In genomic region chr19:1013218-1013617, GRCh38 we compare ENCODE assay signal across 28 cellular contexts. TPM values are rescaled to one million over a fixed set of nuclear protein-coding genes. Genes with fewer than 3 reads are reported as not detected.
DNase-seq lines count a peak whose midpoint lies in the region; ATAC-seq, FAIRE-seq and TF ChIP-seq lines count a peak whose summit lies in the region.
"Had no signal": no experiment of that assay in that cellular context is flagged by ENCODE, and none has a peak within 500 bp of the region (broad histone marks: within the 10 kb centered on the region; RNA-seq: fewer than 3 reads in every experiment).

No MANE protein-coding gene starts in this region.

- no peaks in the 10 kb centered on the region for H3K36me3 Mint-ChIP-seq in progenitor cell of endocrine pancreas (ENCODE audit: insufficient read depth)

- intact Hi-C loops in GM12878 (cut with micrococcal nuclease; ENCODE audit: unreplicated experiment): no loop called here

- TF ChIP-seq RAD21 in GM12878 (IDR thresholded peaks at IDR 0.05; ENCODE audit: insufficient read depth, low read depth, low read length): no peak

- 0 out of 2 replicates have a peak, but pooled peaks have one; percentile 16 for TF ChIP-seq POLR2A in GM12891 (IDR thresholded peaks at IDR 0.05; ENCODE audit: low read depth, low read length)
- TF ChIP-seq POLR2A in GM12878 (IDR thresholded peaks at IDR 0.05; ENCODE audit: low read depth, low read length): peak; percentile 52

- H3K18ac ChIP-seq in mesenchymal stem cell (ENCODE audit: low read depth in 1 of 2, low read length in 2 of 2): no peak overlapping the region

- peaks cover 38% of the 10 kb centered on the region for H3K79me2 ChIP-seq in GM12878 (ENCODE audit: control insufficient read depth, insufficient read depth, low read length)

- H2BK5ac ChIP-seq in mesenchymal stem cell (ENCODE audit: low read depth, low read length, poor library complexity, severe bottlenecking): no peak overlapping the region

- H3K79me1 ChIP-seq in mesenchymal stem cell (replicated peaks; ENCODE audit: low read length, poor library complexity, severe bottlenecking): peaks cover 23% of the 10 kb centered on the region

- H3K4ac ChIP-seq in mesenchymal stem cell (ENCODE audit: low read depth in 1 of 2, low read length in 2 of 2): no peak overlapping the region

- WGBS in GM12878 (ENCODE audit: insufficient coverage, insufficient replicate concordance, low lambda C conversion rate, missing lambda C conversion rate): 90% methylated on average over 10 of the region's 10 CpGs
- WGBS in mesenchymal stem cell: 100% methylated on average over 10 of the region's 10 CpGs

- H3K4me1 Mint-ChIP-seq in progenitor cell of endocrine pancreas (ENCODE audit: low read depth): peaks cover 9% of the 10 kb centered on the region

- H3K9me3 Mint-ChIP-seq in progenitor cell of endocrine pancreas (ENCODE audit: low read depth): no peaks in the 10 kb centered on the region
- H3K9me3 Mint-ChIP-seq: CD4-positive, alpha-beta T cell; CD8-positive, alpha-beta memory T cell; H9; HFFc6 had no signal

- no peak overlapping the region for H2BK15ac ChIP-seq in mesenchymal stem cell (ENCODE audit: low read depth, poor library complexity, severe bottlenecking)

- ATAC-seq in GM12878: no peak
- ATAC-seq: A549, HCT116 had no signal

- H4K8ac ChIP-seq in mesenchymal stem cell (ENCODE audit: low read length): no peak overlapping the region

- no peaks in the 10 kb centered on the region for H3K9me3 ChIP-seq in HEK293 (ENCODE audit: control insufficient read depth, insufficient read depth, low read depth, low read length)
- no peaks in the 10 kb centered on the region for H3K9me3 ChIP-seq in GM12878 (replicated peaks; ENCODE audit: control insufficient read depth, insufficient read depth, low read length)
- H3K9me3 ChIP-seq in mesenchymal stem cell (ENCODE audit: control insufficient read depth, low read length): no peaks in the 10 kb centered on the region
- H3K9me3 ChIP-seq: A549; BE2C; BLaER1 treated with 17β-estradiol and CSF1 and Interleukin-3, amounts not matched to agents 10 nM and 100 nM had no signal

- H3K27ac ChIP-seq in HEK293 (ENCODE audit: extremely low read depth, low read depth, low read length): no peak overlapping the region
- no peak overlapping the region for H3K27ac ChIP-seq in GM12878 (ENCODE audit: control insufficient read depth, insufficient read depth)
- H3K27ac ChIP-seq in mesenchymal stem cell (ENCODE audit: low read length, poor library complexity, severe bottlenecking): no peak overlapping the region
- H3K27ac ChIP-seq: A549; BLaER1 treated with 17β-estradiol and CSF1 and Interleukin-3, amounts not matched to agents 10 nM and 100 nM; GM23248 had no signal

- no peaks in the 10 kb centered on the region for H3K27me3 Mint-ChIP-seq in progenitor cell of endocrine pancreas
- H3K27me3 Mint-ChIP-seq: CD4-positive, alpha-beta T cell; CD8-positive, alpha-beta memory T cell had no signal

- H3K4me3 ChIP-seq in HEK293 (ENCODE audit: low read depth, low read length) (no peak overlapping the region), GM12878 (no peak overlapping the region), mesenchymal stem cell (ENCODE audit: insufficient read depth in 1 of 2, low read depth in 1 of 2, low read length in 2 of 2) (peak overlapping the region in 1 of 2 experiments; percentile 7)
- H3K4me3 ChIP-seq: A549; BLaER1 treated with 17β-estradiol and CSF1 and Interleukin-3, amounts not matched to agents 10 nM and 100 nM; GM23248 had no signal

- peaks cover 0 to 71% of the 10 kb centered on the region in 2 experiments; a peak in 1 of 3 replicates for H3K36me3 ChIP-seq in HEK293 (ENCODE audit: control insufficient read depth in 2 of 2, insufficient read depth in 1 of 2, low read length in 2 of 2)
- H3K36me3 ChIP-seq in GM12878 (ENCODE audit: control insufficient read depth in 2 of 2, insufficient read depth in 2 of 2, low read length in 1 of 2): peaks cover 3 to 39% of the 10 kb centered on the region in 2 experiments; a peak in 3 of 4 replicates
- peaks cover 28 to 90% of the 10 kb centered on the region in 2 experiments for H3K36me3 ChIP-seq in mesenchymal stem cell (ENCODE audit: control insufficient read depth in 1 of 2, insufficient read depth in 2 of 2, low read depth in 1 of 2, low read length in 2 of 2)

- no TSS peak for BruUV-seq in GM12878 (replicated peaks; lab: Mats Ljungman, UMichigan)

- CTCF ChIA-PET in HEK293 (lab: Yijun Ruan, JAX) (interaction anchor here (1.1 to 1.5 kb wide), 2 partner anchors 13 to 17 kb away, joined by 3 read pairs; partner anchors contain the start of gene GRIN3B), GM12878 (lab: Yijun Ruan, JAX) (interaction anchor here (1.5 kb wide), 1 partner anchor 29 kb away, joined by 4 read pairs; the partner anchor contains the start of gene WDR18)

- H3K27ac Mint-ChIP-seq in progenitor cell of endocrine pancreas: no peak overlapping the region
- H3K27ac Mint-ChIP-seq: CD4-positive, alpha-beta T cell; H9; HFFc6 had no signal

- no peak overlapping the region for H3K14ac ChIP-seq in mesenchymal stem cell (ENCODE audit: low read length in 2 of 2)

- H3K4me1 ChIP-seq in HEK293 (ENCODE audit: control insufficient read depth, insufficient read depth, low read length) (peaks cover 7% of the 10 kb centered on the region), GM12878 (ENCODE audit: control insufficient read depth, insufficient read depth, low read length) (peaks cover 24% of the 10 kb centered on the region), mesenchymal stem cell (ENCODE audit: control insufficient read depth, insufficient read depth, low read depth, low read length) (peaks cover 40% of the 10 kb centered on the region)

- H4K20me1 ChIP-seq in GM12878 (ENCODE audit: control insufficient read depth, insufficient read depth): peaks cover 4% of the 10 kb centered on the region; the same call in 1 of the 2 replicates

- DNase-seq in GM12891 (ENCODE audit: insufficient read length, low spot score) (no peak), GM12878 (ENCODE audit: low read depth, low spot score) (no peak), mesenchymal stem cell (no peak), SIG-M5 treated with dmso at 0.1 percent for 504 hours (lab: John Stamatoyannopoulos, UW; ENCODE audit: unreplicated experiment) (no peak), H4 (ENCODE audit: low spot score) (no peak), progenitor cell of endocrine pancreas (ENCODE audit: low spot score, unreplicated experiment) (no peak)
- DNase-seq: 8988T; ACHN; AML-193; BE2C; CD4-positive, alpha-beta T cell; CD8-positive, alpha-beta memory T cell; DMS 273 treated with DMSO at 0.1 percent for 48 hours; DMS79; EL; GDM1; GM23248; H9; HFFc6 had no signal

- in situ Hi-C loops in GM12878 (cut with MboI): no loop called here

- TF ChIP-seq CTCF in HEK293 (tag by site-specific recombination; IDR thresholded peaks at IDR 0.05) (no peak), GM12878 (IDR thresholded peaks at IDR 0.05 in 2 of 3, conservative IDR thresholded peaks at IDR 0.05 in 1 of 3; ENCODE audit: control insufficient read depth in 2 of 3, extremely low read depth in 1 of 3, insufficient read depth in 1 of 3, low read depth in 3 of 3, low read length in 3 of 3) (no peak), progenitor cell of endocrine pancreas (IDR thresholded peaks at IDR 0.05; ENCODE audit: unreplicated experiment) (no peak)

- no peak overlapping the region for H3K9ac ChIP-seq in GM12878 (ENCODE audit: control insufficient read depth, insufficient read depth, low read length)
- no peak overlapping the region for H3K9ac ChIP-seq in mesenchymal stem cell (ENCODE audit: low read length)
- H3K9ac ChIP-seq: BLaER1 treated with 17β-estradiol and CSF1 and Interleukin-3, amounts not matched to agents 10 nM and 100 nM; GM23248 had no signal

- no peak overlapping the region for H2AK5ac ChIP-seq in mesenchymal stem cell (ENCODE audit: low read length, severe bottlenecking)

- RAD21 ChIA-PET in GM12878 (lab: Charles Lee; ENCODE audit: unreplicated experiment): no interaction called here

- H2BK12ac ChIP-seq in mesenchymal stem cell (ENCODE audit: low read length in 2 of 2): no peak overlapping the region

- peak overlapping the region; percentile 47 for H4K91ac ChIP-seq in mesenchymal stem cell (ENCODE audit: low read length)

- H2AFZ ChIP-seq in GM12878 (ENCODE audit: control insufficient read depth, low read depth, low read length): no peak overlapping the region
- H2AFZ ChIP-seq in mesenchymal stem cell (ENCODE audit: low read depth, low read length): no peak overlapping the region
- H2AFZ ChIP-seq: GM23248 had no signal

- H3K4me2 ChIP-seq in GM12878 (ENCODE audit: control insufficient read depth, insufficient read depth) (no peak overlapping the region), mesenchymal stem cell (ENCODE audit: low read length, poor library complexity, severe bottlenecking) (no peak overlapping the region)
- H3K4me2 ChIP-seq: A549; BLaER1 treated with 17β-estradiol and CSF1 and Interleukin-3, amounts not matched to agents 10 nM and 100 nM had no signal

- H3K27me3 ChIP-seq in GM12878 (replicated peaks in 1 of 2; ENCODE audit: control insufficient read depth in 2 of 2, insufficient read depth in 2 of 2, low read length in 1 of 2): no peaks in the 10 kb centered on the region
- H3K27me3 ChIP-seq in mesenchymal stem cell (ENCODE audit: control insufficient read depth in 1 of 2, insufficient read depth in 1 of 2, low read length in 2 of 2): no peaks in the 10 kb centered on the region
- H3K27me3 ChIP-seq: BE2C; BLaER1 treated with 17β-estradiol and CSF1 and Interleukin-3, amounts not matched to agents 10 nM and 100 nM had no signal

- FAIRE-seq in GM12891 (lab: Jason Lieb, UNC) (no peak), GM12878 (lab: Jason Lieb, UNC) (no peak)
- FAIRE-seq: A549, D721Med, GM12892, GM19239, H1 had no signal

- TF ChIP-seq EP300 in GM12878 (IDR thresholded peaks at IDR 0.05; ENCODE audit: borderline replicate concordance in 1 of 2, control insufficient read depth in 1 of 2, low read depth in 2 of 2, low read length in 2 of 2): no peak

- POLR2A ChIA-PET in HEK293 (lab: Yijun Ruan, JAX): interaction anchor here (0.6 to 1.3 kb wide), 3 partner anchors 9 to 51 kb away, joined by 3 to 4 read pairs (median 3); no protein-coding TSS in a partner anchor
- POLR2A ChIA-PET in GM12878 (lab: Charles Lee): no interaction called here

- H3K4me3 Mint-ChIP-seq in progenitor cell of endocrine pancreas (ENCODE audit: low read depth): no peak overlapping the region
- H3K4me3 Mint-ChIP-seq: CD14-positive monocyte; CD4-positive, alpha-beta T cell; CD8-positive, alpha-beta memory T cell; H9; HFFc6 had no signal

- no peak overlapping the region for H2BK120ac ChIP-seq in mesenchymal stem cell (ENCODE audit: low read depth, low read length)

- H3K23ac ChIP-seq in mesenchymal stem cell (ENCODE audit: low read length in 2 of 2): no peak overlapping the region

- SMC1A ChIA-PET in GM12878 (lab: Charles Lee; ENCODE audit: uncharacterized antibody, unreplicated experiment): no interaction called here

RNA-seq across cellular contexts. Expression of gene TMEM259, which starts 7.7 kb away (rescaled TPM):
- 82.3 TPM for polyA plus RNA-seq in GM12891 (2012; ENCODE audit: low read depth, missing spikeins)
- total RNA-seq in GM12878 (2013; cell fraction: nucleolus; rRNA removed): 180 and 203 TPM in 2 replicates
- total RNA-seq in GM12878 (2014; rRNA removed): 120 and 143 TPM in 2 replicates
- 28.6 and 32.3 TPM in 2 replicates for total RNA-seq in GM12878 (2014; rRNA removed; fragmentation: Illumina TruSeq; extraction: Trizol)
- total RNA-seq in GM12878 (2021): 144 and 155 TPM in 2 replicates
- polyA plus RNA-seq in GM12878 (2011; ENCODE audit: low read depth): 27.3 TPM
- 35.7 and 77.7 TPM in 2 replicates for polyA plus RNA-seq in GM12878 (2011; rRNA removed)
- polyA plus RNA-seq in GM12878 (2011; cell fraction: cytosol; rRNA removed): 90.0 and 162 TPM in 2 replicates
- polyA plus RNA-seq in GM12878 (2011; cell fraction: nucleus; rRNA removed): 970 and 990 TPM in 2 replicates
- polyA plus RNA-seq in GM12878 (2012): 108 and 115 TPM in 2 replicates
- 10.5 and 33.2 TPM in 2 replicates for polyA plus RNA-seq in GM12878 (2014; fragmentation: Illumina TruSeq; extraction: Trizol)
- under 1 TPM; 0.43 to 0.86 TPM for polyA plus RNA-seq in GM12878 (2014; fragmentation: Nextera tagmentation; extraction: Ambion mirVana)
- 184 and 247 TPM in 2 replicates for polyA plus RNA-seq in GM12878 (2014; rRNA removed)
- polyA plus RNA-seq in GM12878 (2016; fragmentation: Nextera tagmentation; extraction: Ambion mirVana): 10 to 100 TPM; 54.4 to 69.6 TPM
- 44.8 and 49.7 TPM in 2 replicates for polyA minus RNA-seq in GM12878 (2011; rRNA and poly(A)+ RNA removed)
- 18.7 and 26.3 TPM in 2 replicates for polyA minus RNA-seq in GM12878 (2011; cell fraction: cytosol; rRNA and poly(A)+ RNA removed)
- polyA minus RNA-seq in GM12878 (2011; cell fraction: nucleus; rRNA and poly(A)+ RNA removed): 57.7 and 78.5 TPM in 2 replicates
- 115 TPM for polyA plus RNA-seq in mesenchymal stem cell (2013, experiment 1 of 2)
- polyA plus RNA-seq in mesenchymal stem cell (2013, experiment 2 of 2): 119 TPM
- total RNA-seq in H4 (2014; rRNA removed; shearing (Covaris generic)): 57.0 and 72.5 TPM in 2 replicates
- 171 and 199 TPM in 2 replicates for total RNA-seq in progenitor cell of endocrine pancreas

RNA-seq across cellular contexts. Expression of gene RNU6-2, which starts 8.1 kb away (rescaled TPM):
- not detected for polyA plus RNA-seq in GM12891 (2012; ENCODE audit: low read depth, missing spikeins)
- not detected in 2 replicates for total RNA-seq in GM12878 (2013; cell fraction: nucleolus; rRNA removed)
- total RNA-seq in GM12878 (2014; rRNA removed): not detected in 2 replicates
- total RNA-seq in GM12878 (2014; rRNA removed; fragmentation: Illumina TruSeq; extraction: Trizol): not detected in 2 replicates
- total RNA-seq in GM12878 (2021): not detected in 2 replicates
- not detected for polyA plus RNA-seq in GM12878 (2011; ENCODE audit: low read depth)
- polyA plus RNA-seq in GM12878 (2011; rRNA removed): not detected in 2 replicates
- polyA plus RNA-seq in GM12878 (2011; cell fraction: cytosol; rRNA removed): not detected in 2 replicates
- polyA plus RNA-seq in GM12878 (2011; cell fraction: nucleus; rRNA removed): not detected in 2 replicates
- not detected in 2 replicates for polyA plus RNA-seq in GM12878 (2012)
- not detected in 2 replicates for polyA plus RNA-seq in GM12878 (2014; fragmentation: Illumina TruSeq; extraction: Trizol)
- polyA plus RNA-seq in GM12878 (2014; fragmentation: Nextera tagmentation; extraction: Ambion mirVana): not detected
- not detected in 2 replicates for polyA plus RNA-seq in GM12878 (2014; rRNA removed)
- not detected for polyA plus RNA-seq in GM12878 (2016; fragmentation: Nextera tagmentation; extraction: Ambion mirVana)
- polyA minus RNA-seq in GM12878 (2011; rRNA and poly(A)+ RNA removed): 1,322 TPM in 1 of 2 replicates, not detected in the other
- not detected in 2 replicates for polyA minus RNA-seq in GM12878 (2011; cell fraction: cytosol; rRNA and poly(A)+ RNA removed)
- polyA minus RNA-seq in GM12878 (2011; cell fraction: nucleus; rRNA and poly(A)+ RNA removed): under 0.01 TPM in 1 of 2 replicates, not detected in the other
- not detected for polyA plus RNA-seq in mesenchymal stem cell (2013, experiment 1 of 2)
- not detected for polyA plus RNA-seq in mesenchymal stem cell (2013, experiment 2 of 2)
- not detected in 2 replicates for total RNA-seq in H4 (2014; rRNA removed; shearing (Covaris generic))
- total RNA-seq in progenitor cell of endocrine pancreas: not detected in 2 replicates
- total RNA-seq: CD4-positive, alpha-beta T cell; CD8-positive, alpha-beta memory T cell; GM23248; H1; H9; HFFc6 had no signal
- polyA plus RNA-seq: A549; CD14-positive monocyte; CD8-positive, alpha-beta memory T cell; GM23248; H1 had no signal

RNA-seq across cellular contexts. Expression of gene GRIN3B, which starts 13.0 kb away (rescaled TPM):
- polyA plus RNA-seq in GM12891 (2012; ENCODE audit: low read depth, missing spikeins): 0.06 TPM
- total RNA-seq in GM12878 (2013; cell fraction: nucleolus; rRNA removed): 0.15 and 0.17 TPM in 2 replicates
- not detected in 2 replicates for total RNA-seq in GM12878 (2014; rRNA removed)
- total RNA-seq in GM12878 (2014; rRNA removed; fragmentation: Illumina TruSeq; extraction: Trizol): not detected in 2 replicates
- total RNA-seq in GM12878 (2021): 0.15 TPM in 1 of 2 replicates, not detected in the other
- not detected for polyA plus RNA-seq in GM12878 (2011; ENCODE audit: low read depth)
- not detected in 2 replicates for polyA plus RNA-seq in GM12878 (2011; rRNA removed)
- 0.20 TPM in 1 of 2 replicates, not detected in the other for polyA plus RNA-seq in GM12878 (2011; cell fraction: cytosol; rRNA removed)
- 0.04 and 0.10 TPM in 2 replicates for polyA plus RNA-seq in GM12878 (2011; cell fraction: nucleus; rRNA removed)
- 0.11 and 0.26 TPM in 2 replicates for polyA plus RNA-seq in GM12878 (2012)
- polyA plus RNA-seq in GM12878 (2014; fragmentation: Illumina TruSeq; extraction: Trizol): not detected in 2 replicates
- not detected for polyA plus RNA-seq in GM12878 (2014; fragmentation: Nextera tagmentation; extraction: Ambion mirVana)
- not detected in 2 replicates for polyA plus RNA-seq in GM12878 (2014; rRNA removed)
- polyA plus RNA-seq in GM12878 (2016; fragmentation: Nextera tagmentation; extraction: Ambion mirVana): not detected
- not detected in 2 replicates for polyA minus RNA-seq in GM12878 (2011; rRNA and poly(A)+ RNA removed)
- not detected in 2 replicates for polyA minus RNA-seq in GM12878 (2011; cell fraction: cytosol; rRNA and poly(A)+ RNA removed)
- not detected in 2 replicates for polyA minus RNA-seq in GM12878 (2011; cell fraction: nucleus; rRNA and poly(A)+ RNA removed)
- 0.66 TPM for polyA plus RNA-seq in mesenchymal stem cell (2013, experiment 1 of 2)
- polyA plus RNA-seq in mesenchymal stem cell (2013, experiment 2 of 2): 0.56 TPM
- 0.23 TPM in 1 of 2 replicates, not detected in the other for total RNA-seq in H4 (2014; rRNA removed; shearing (Covaris generic))
- 1.4 and 1.5 TPM in 2 replicates for total RNA-seq in progenitor cell of endocrine pancreas
- total RNA-seq: CD8-positive, alpha-beta memory T cell had no signal
- polyA plus RNA-seq: CD8-positive, alpha-beta memory T cell; GM23248 had no signal

RNA-seq across cellular contexts. Expression of gene CNN2, which starts 13.2 kb away (rescaled TPM):
- 101 TPM for polyA plus RNA-seq in GM12891 (2012; ENCODE audit: low read depth, missing spikeins)
- total RNA-seq in GM12878 (2013; cell fraction: nucleolus; rRNA removed): 28.5 and 30.8 TPM in 2 replicates
- 154 and 195 TPM in 2 replicates for total RNA-seq in GM12878 (2014; rRNA removed)
- total RNA-seq in GM12878 (2014; rRNA removed; fragmentation: Illumina TruSeq; extraction: Trizol): 95.8 and 115 TPM in 2 replicates
- total RNA-seq in GM12878 (2021): 289 and 311 TPM in 2 replicates
- polyA plus RNA-seq in GM12878 (2011; ENCODE audit: low read depth): 64.3 TPM
- polyA plus RNA-seq in GM12878 (2011; rRNA removed): 28.6 and 54.2 TPM in 2 replicates
- polyA plus RNA-seq in GM12878 (2011; cell fraction: cytosol; rRNA removed): 104 and 118 TPM in 2 replicates
- polyA plus RNA-seq in GM12878 (2011; cell fraction: nucleus; rRNA removed): 80.2 and 133 TPM in 2 replicates
- 117 and 149 TPM in 2 replicates for polyA plus RNA-seq in GM12878 (2012)
- 60.1 and 168 TPM in 2 replicates for polyA plus RNA-seq in GM12878 (2014; fragmentation: Illumina TruSeq; extraction: Trizol)
- 10 to 100 TPM; 34.7 to 42.5 TPM for polyA plus RNA-seq in GM12878 (2014; fragmentation: Nextera tagmentation; extraction: Ambion mirVana)
- polyA plus RNA-seq in GM12878 (2014; rRNA removed): 177 and 213 TPM in 2 replicates
- polyA plus RNA-seq in GM12878 (2016; fragmentation: Nextera tagmentation; extraction: Ambion mirVana): 100 to 1,000 TPM; 269 to 273 TPM
- polyA minus RNA-seq in GM12878 (2011; rRNA and poly(A)+ RNA removed): 71.8 and 98.5 TPM in 2 replicates
- 91.4 and 128 TPM in 2 replicates for polyA minus RNA-seq in GM12878 (2011; cell fraction: cytosol; rRNA and poly(A)+ RNA removed)
- polyA minus RNA-seq in GM12878 (2011; cell fraction: nucleus; rRNA and poly(A)+ RNA removed): 14.9 and 31.0 TPM in 2 replicates
- 374 TPM for polyA plus RNA-seq in mesenchymal stem cell (2013, experiment 1 of 2)
- polyA plus RNA-seq in mesenchymal stem cell (2013, experiment 2 of 2): 362 TPM
- total RNA-seq in H4 (2014; rRNA removed; shearing (Covaris generic)): 111 and 123 TPM in 2 replicates
- total RNA-seq in progenitor cell of endocrine pancreas: 225 and 226 TPM in 2 replicates

RNA-seq across cellular contexts. Expression of gene ABCA7, which starts 26.7 kb away (rescaled TPM):
- 13.2 TPM for polyA plus RNA-seq in GM12891 (2012; ENCODE audit: low read depth, missing spikeins)
- 50.3 and 55.4 TPM in 2 replicates for total RNA-seq in GM12878 (2013; cell fraction: nucleolus; rRNA removed)
- total RNA-seq in GM12878 (2014; rRNA removed) (14.9 and 18.1 TPM in 2 replicates), GM12878 (2014; rRNA removed; fragmentation: Illumina TruSeq; extraction: Trizol) (5.6 and 7.6 TPM in 2 replicates), GM12878 (2021) (38.7 and 49.5 TPM in 2 replicates), progenitor cell of endocrine pancreas (54.6 and 57.3 TPM in 2 replicates)
- 16.4 TPM for polyA plus RNA-seq in GM12878 (2011; ENCODE audit: low read depth)
- polyA plus RNA-seq in GM12878 (2011; rRNA removed) (3.3 and 5.5 TPM in 2 replicates), GM12878 (2014; fragmentation: Illumina TruSeq; extraction: Trizol) (4.6 and 11.4 TPM in 2 replicates), GM12878 (2014; fragmentation: Nextera tagmentation; extraction: Ambion mirVana) (1 to 10 TPM; 1.0 to 2.9 TPM), GM12878 (2014; rRNA removed) (26.9 and 36.5 TPM in 2 replicates), GM12878 (2016; fragmentation: Nextera tagmentation; extraction: Ambion mirVana) (10 to 100 TPM; 22.0 to 22.1 TPM)
- polyA plus RNA-seq in GM12878 (2011; cell fraction: cytosol; rRNA removed): 7.0 and 10.0 TPM in 2 replicates
- polyA plus RNA-seq in GM12878 (2011; cell fraction: nucleus; rRNA removed): 81.6 and 107 TPM in 2 replicates
- 15.2 and 21.6 TPM in 2 replicates for polyA plus RNA-seq in GM12878 (2012)
- polyA minus RNA-seq in GM12878 (2011; rRNA and poly(A)+ RNA removed): 4.3 and 9.4 TPM in 2 replicates
- polyA minus RNA-seq in GM12878 (2011; cell fraction: cytosol; rRNA and poly(A)+ RNA removed): 5.8 and 7.9 TPM in 2 replicates
- polyA minus RNA-seq in GM12878 (2011; cell fraction: nucleus; rRNA and poly(A)+ RNA removed): 24.3 and 39.7 TPM in 2 replicates
- polyA plus RNA-seq in mesenchymal stem cell (2013, experiment 1 of 2): 8.4 TPM
- 8.4 TPM for polyA plus RNA-seq in mesenchymal stem cell (2013, experiment 2 of 2)
- 2.9 and 3.6 TPM in 2 replicates for total RNA-seq in H4 (2014; rRNA removed; shearing (Covaris generic))
